8 cellular contexts compared by ENCODE assay signal in genomic region chr4:99947608-99948007, GRCh38. TPM values are rescaled to one million over a fixed set of nuclear protein-coding genes. Genes with fewer than 3 reads are reported as not detected.
DNase-seq lines count a peak whose midpoint lies in the region; ATAC-seq, FAIRE-seq and TF ChIP-seq lines count a peak whose summit lies in the region.

No MANE protein-coding gene starts in this region.

- no peaks in the 10 kb centered on the region for H3K9me3 ChIP-seq in keratinocyte (ENCODE audit: control insufficient read depth, low read depth, low read length)
- H3K9me3 ChIP-seq in thoracic aorta = no peaks in the 10 kb centered on the region

- peak overlapping the region; percentile 99 for H3K27ac Mint-ChIP-seq in T-helper 2 cell treated with Interferon-gamma antibody and Interleukin-4, amounts not matched to agents 5 μg/mL and 100 μg/mL, for 36 hours
- H3K27ac Mint-ChIP-seq in activated T-helper 17 cell treated with anti-CD3 and anti-CD28 coated beads, Interleukin-2, amount 50 U/mL, for 72 hours = peak overlapping the region; percentile 95

- TF ChIP-seq CTCF in keratinocyte (optimal IDR thresholded peaks at IDR 0.05 in 1 of 3, IDR thresholded peaks at IDR 0.05 in 1 of 3, conservative IDR thresholded peaks at IDR 0.05 in 1 of 3; ENCODE audit: extremely low read depth in 1 of 3, insufficient read depth in 2 of 3, low read length in 3 of 3) = no peak
- no peak for TF ChIP-seq CTCF in thoracic aorta (IDR thresholded peaks at IDR 0.05)

- FAIRE-seq in keratinocyte (lab: Jason Lieb, UNC) = no peak

- peaks cover 8% of the 10 kb centered on the region for H3K9me3 Mint-ChIP-seq in T-helper 2 cell treated with Interferon-gamma antibody and Interleukin-4, amounts not matched to agents 5 μg/mL and 100 μg/mL, for 36 hours
- H3K9me3 Mint-ChIP-seq in activated T-helper 17 cell treated with anti-CD3 and anti-CD28 coated beads, Interleukin-2, amount 50 U/mL, for 72 hours = no peaks in the 10 kb centered on the region

- peaks cover 3% of the 10 kb centered on the region for H4K20me1 ChIP-seq in keratinocyte (ENCODE audit: control insufficient read depth, extremely low read depth, insufficient read depth, low read length)

- H3K36me3 Mint-ChIP-seq in T-helper 2 cell treated with Interferon-gamma antibody and Interleukin-4, amounts not matched to agents 5 μg/mL and 100 μg/mL, for 36 hours (ENCODE audit: low read depth) = peaks cover 39% of the 10 kb centered on the region
- peaks cover 36% of the 10 kb centered on the region for H3K36me3 Mint-ChIP-seq in activated T-helper 17 cell treated with anti-CD3 and anti-CD28 coated beads, Interleukin-2, amount 50 U/mL, for 72 hours (ENCODE audit: low read depth)

- H3K27ac ChIP-seq in keratinocyte (ENCODE audit: control insufficient read depth, insufficient read depth, low read length) (peak overlapping the region; percentile 77), thoracic aorta (peak overlapping the region in 1 of 2 donors; percentile 96)

- dilution Hi-C loops in keratinocyte (cut with MboI; ENCODE audit: extremely low pct_ligation_motif_present, low sequenced_read_pairs) = no loop called here

- no peak for ATAC-seq in activated T-helper 17 cell treated with anti-CD3 and anti-CD28 coated beads, Interleukin-2, amount 50 U/mL, for 72 hours (replicated peaks)
- ATAC-seq in thoracic aorta (ENCODE audit: insufficient number of reproducible peaks, low FRiP score, low read depth) (no peak), HG03095 (IDR thresholded peaks at IDR 0.05; ENCODE audit: unreplicated experiment) (no peak)

- no peaks in the 10 kb centered on the region for H3K9me1 ChIP-seq in keratinocyte (ENCODE audit: control insufficient read depth, extremely low read depth, insufficient read depth, low read length)

- no peak overlapping the region for H3K4me3 Mint-ChIP-seq in T-helper 2 cell treated with Interferon-gamma antibody and Interleukin-4, amounts not matched to agents 5 μg/mL and 100 μg/mL, for 36 hours
- H3K4me3 Mint-ChIP-seq in activated T-helper 17 cell treated with anti-CD3 and anti-CD28 coated beads, Interleukin-2, amount 50 U/mL, for 72 hours = no peak overlapping the region

- peaks cover 35% of the 10 kb centered on the region for H3K4me1 Mint-ChIP-seq in T-helper 2 cell treated with Interferon-gamma antibody and Interleukin-4, amounts not matched to agents 5 μg/mL and 100 μg/mL, for 36 hours (ENCODE audit: low read depth)
- H3K4me1 Mint-ChIP-seq in activated T-helper 17 cell treated with anti-CD3 and anti-CD28 coated beads, Interleukin-2, amount 50 U/mL, for 72 hours = peaks cover 33% of the 10 kb centered on the region

- no peak overlapping the region for H3K9ac ChIP-seq in keratinocyte (ENCODE audit: control insufficient read depth, extremely low read depth, insufficient read depth, low read length)

- H3K4me2 ChIP-seq in keratinocyte (ENCODE audit: control insufficient read depth, extremely low read depth, insufficient read depth, low read depth, low read length) = peak overlapping the region; percentile 99

- H3K4me1 ChIP-seq in keratinocyte (ENCODE audit: control insufficient read depth, extremely low read depth, insufficient read depth, low read length) (peaks cover 38% of the 10 kb centered on the region), thoracic aorta (ENCODE audit: control insufficient read depth in 1 of 2, low read depth in 2 of 2) (peaks cover 37 to 51% of the 10 kb centered on the region in 2 donors)

- no peaks in the 10 kb centered on the region for H3K27me3 ChIP-seq in keratinocyte (ENCODE audit: control insufficient read depth, extremely low read depth, insufficient read depth, low read length)
- H3K27me3 ChIP-seq in thoracic aorta (replicated peaks; ENCODE audit: insufficient read depth) = no peaks in the 10 kb centered on the region

- H3K36me3 ChIP-seq in keratinocyte (ENCODE audit: control insufficient read depth in 2 of 2, extremely low read depth in 1 of 2, insufficient read depth in 2 of 2, low read length in 2 of 2) = peaks cover 1 to 16% of the 10 kb centered on the region in 2 experiments
- H3K36me3 ChIP-seq in thoracic aorta = no peaks in the 10 kb centered on the region

- H2AFZ ChIP-seq in keratinocyte (ENCODE audit: control insufficient read depth, low read length) = no peak overlapping the region

- no peak for DNase-seq in T-helper 2 cell treated with Interferon-gamma antibody and Interleukin-4, amounts not matched to agents 5 μg/mL and 100 μg/mL, for 36 hours (ENCODE audit: low spot score)
- DNase-seq in T-helper 2 cell (no peak), keratinocyte (ENCODE audit: low read depth, low spot score) (no peak), thoracic aorta (ENCODE audit: low spot score) (no peak), COLO829 (ENCODE audit: low spot score) (no peak), nucleus accumbens (lab: John Stamatoyannopoulos, UW) (no peak)

- peak overlapping the region in 2 of 3 experiments; percentile 85 to 86 for H3K4me3 ChIP-seq in keratinocyte (ENCODE audit: control insufficient read depth in 2 of 3, extremely low read depth in 1 of 3, insufficient read depth in 2 of 3, low read depth in 1 of 3, low read length in 3 of 3)
- H3K4me3 ChIP-seq in thoracic aorta = peak overlapping the region; percentile 100

- peaks cover 59% of the 10 kb centered on the region for H3K79me2 ChIP-seq in keratinocyte (ENCODE audit: control insufficient read depth, insufficient read depth, low read length)

- no peaks in the 10 kb centered on the region for H3K27me3 Mint-ChIP-seq in T-helper 2 cell treated with Interferon-gamma antibody and Interleukin-4, amounts not matched to agents 5 μg/mL and 100 μg/mL, for 36 hours (ENCODE audit: low read depth)
- H3K27me3 Mint-ChIP-seq in activated T-helper 17 cell treated with anti-CD3 and anti-CD28 coated beads, Interleukin-2, amount 50 U/mL, for 72 hours = no peaks in the 10 kb centered on the region

RNA-seq across cellular contexts. Expression of gene DNAJB14, which starts 1.2 kb away (rescaled TPM):
- total RNA-seq in activated T-helper 17 cell treated with anti-CD3 and anti-CD28 coated beads, Interleukin-2, amount 50 U/mL, for 72 hours = 10 to 100 TPM; 43.4 to 45.1 TPM
- 10.7 to 17.9 TPM (median 17.1 TPM) in 3 replicates for polyA plus RNA-seq in keratinocyte
- polyA plus RNA-seq in keratinocyte (2011; ENCODE audit: low read depth) = 54.1 TPM
- polyA plus RNA-seq in keratinocyte (2011; cell fraction: cytosol; rRNA removed) = 5.5 and 7.8 TPM in 2 replicates
- polyA plus RNA-seq in keratinocyte (2011; cell fraction: nucleus; rRNA removed) = 30.1 and 33.6 TPM in 2 replicates
- polyA plus RNA-seq in keratinocyte (2012; ENCODE audit: low replicate concordance) = 32.6 and 33.5 TPM in 2 replicates
- polyA minus RNA-seq in keratinocyte = 1.2 to 28.1 TPM (median 19.5 TPM) in 3 replicates
- polyA minus RNA-seq in keratinocyte (2011; cell fraction: cytosol; rRNA and poly(A)+ RNA removed) = 27.0 TPM
- polyA minus RNA-seq in keratinocyte (2011; cell fraction: nucleus; rRNA and poly(A)+ RNA removed) = 27.6 and 48.1 TPM in 2 replicates
- total RNA-seq in thoracic aorta = 10 to 100 TPM; 32.6 to 58.2 TPM

RNA-seq across cellular contexts. Expression of gene H2AZ1, which starts 2.5 kb away (rescaled TPM):
- 100 to 1,000 TPM; 519 to 844 TPM for total RNA-seq in activated T-helper 17 cell treated with anti-CD3 and anti-CD28 coated beads, Interleukin-2, amount 50 U/mL, for 72 hours
- polyA plus RNA-seq in keratinocyte = 169 to 452 TPM (median 419 TPM) in 3 replicates
- 320 TPM for polyA plus RNA-seq in keratinocyte (2011; ENCODE audit: low read depth)
- 194 and 267 TPM in 2 replicates for polyA plus RNA-seq in keratinocyte (2011; cell fraction: cytosol; rRNA removed)
- 77.8 and 102 TPM in 2 replicates for polyA plus RNA-seq in keratinocyte (2011; cell fraction: nucleus; rRNA removed)
- 252 and 432 TPM in 2 replicates for polyA plus RNA-seq in keratinocyte (2012; ENCODE audit: low replicate concordance)
- 40.0 to 225 TPM (median 97.8 TPM) in 3 replicates for polyA minus RNA-seq in keratinocyte
- polyA minus RNA-seq in keratinocyte (2011; cell fraction: cytosol; rRNA and poly(A)+ RNA removed) = 110 TPM
- 22.7 and 27.8 TPM in 2 replicates for polyA minus RNA-seq in keratinocyte (2011; cell fraction: nucleus; rRNA and poly(A)+ RNA removed)
- total RNA-seq in thoracic aorta = 100 to 1,000 TPM in 1 of 2 donors, 10 to 100 TPM in 1; 65.3 to 115 TPM

RNA-seq across cellular contexts. Expression of gene LAMTOR3, which starts 53.4 kb away (rescaled TPM):
- 10 to 100 TPM; 31.6 to 31.9 TPM for total RNA-seq in activated T-helper 17 cell treated with anti-CD3 and anti-CD28 coated beads, Interleukin-2, amount 50 U/mL, for 72 hours
- polyA plus RNA-seq in keratinocyte = 51.5 to 92.2 TPM (median 78.9 TPM) in 3 replicates
- 9.4 TPM for polyA plus RNA-seq in keratinocyte (2011; ENCODE audit: low read depth)
- 59.9 and 136 TPM in 2 replicates for polyA plus RNA-seq in keratinocyte (2011; cell fraction: cytosol; rRNA removed)
- 40.1 and 54.7 TPM in 2 replicates for polyA plus RNA-seq in keratinocyte (2011; cell fraction: nucleus; rRNA removed)
- 35.9 and 65.9 TPM in 2 replicates for polyA plus RNA-seq in keratinocyte (2012; ENCODE audit: low replicate concordance)
- 5.0 to 35.9 TPM (median 28.5 TPM) in 3 replicates for polyA minus RNA-seq in keratinocyte
- polyA minus RNA-seq in keratinocyte (2011; cell fraction: cytosol; rRNA and poly(A)+ RNA removed) = 19.0 TPM
- polyA minus RNA-seq in keratinocyte (2011; cell fraction: nucleus; rRNA and poly(A)+ RNA removed) = 6.4 and 16.9 TPM in 2 replicates
- total RNA-seq in thoracic aorta = 10 to 100 TPM; 28.4 to 29.5 TPM

Comparison
In these comparisons a context has a peak if more than half of its experiments do, and no peak if none do; other contexts are left out.
1. RNA of gene H2AZ1, which starts 2.5 kb away (total RNA-seq): 519 to 844 TPM in activated T-helper 17 cell treated with anti-CD3 and anti-CD28 coated beads, Interleukin-2, amount 50 U/mL, for 72 hours; 65.3 to 115 TPM in thoracic aorta; every median in the first group is over 4 times any median in the second.